In the genomic region with DNA sequence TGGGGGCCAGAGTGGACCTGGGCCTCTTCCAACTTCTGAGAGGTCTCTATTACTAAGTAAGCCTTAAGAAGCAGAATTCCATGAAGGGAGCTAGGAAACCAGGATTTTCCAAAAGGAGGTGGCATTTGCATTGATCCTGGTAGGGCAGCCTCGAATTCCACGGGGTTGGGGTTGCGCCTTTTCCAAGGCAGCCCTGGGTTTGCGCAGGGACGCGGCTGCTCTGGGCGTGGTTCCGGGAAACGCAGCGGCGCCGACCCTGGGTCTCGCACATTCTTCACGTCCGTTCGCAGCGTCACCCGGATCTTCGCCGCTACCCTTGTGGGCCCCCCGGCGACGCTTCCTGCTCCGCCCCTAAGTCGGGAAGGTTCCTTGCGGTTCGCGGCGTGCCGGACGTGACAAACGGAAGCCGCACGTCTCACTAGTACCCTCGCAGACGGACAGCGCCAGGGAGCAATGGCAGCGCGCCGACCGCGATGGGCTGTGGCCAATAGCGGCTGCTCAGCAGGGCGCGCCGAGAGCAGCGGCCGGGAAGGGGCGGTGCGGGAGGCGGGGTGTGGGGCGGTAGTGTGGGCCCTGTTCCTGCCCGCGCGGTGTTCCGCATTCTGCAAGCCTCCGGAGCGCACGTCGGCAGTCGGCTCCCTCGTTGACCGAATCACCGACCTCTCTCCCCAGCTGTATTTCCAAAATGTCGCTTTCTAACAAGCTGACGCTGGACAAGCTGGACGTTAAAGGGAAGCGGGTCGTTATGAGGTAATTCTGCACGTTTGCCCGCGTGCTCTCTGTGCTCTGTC, we compare ENCODE assay signal across 1 cellular context.
A peak's percentile ranks its signal among the peaks of the same experiment; 100 is the strongest.
TF ChIP-seq lines count a peak whose summit lies in the region.

A gene (plus strand): TSS at position 593 of the 791 bp plus-strand sequence. CDS start 93 bp downstream, at position 686.

TF ChIP-seq in K562, 482 proteins besides CTCF, POLR2A, EP300 and RAD21 (continued from another document and continues in another):
- TF ChIP-seq MXI1 (IDR thresholded peaks at IDR 0.05; ENCODE audit: low read depth, low read length) (no peak), FOXJ2 (tag; IDR thresholded peaks at IDR 0.05) (no peak), THRAP3 (IDR thresholded peaks at IDR 0.05; ENCODE audit: borderline replicate concordance) (no peak), NR1H2 (CRISPR knock-in tag; IDR thresholded peaks at IDR 0.05) (no peak), SOX6 (IDR thresholded peaks at IDR 0.05) (0 out of 2 replicates have a peak, but pooled peaks have one; percentile 50), HMGN3 (IDR thresholded peaks at IDR 0.05; ENCODE audit: borderline replicate concordance, extremely low read depth, insufficient read length, low read depth, low read length) (peak; percentile 90), CCAR2 (IDR thresholded peaks at IDR 0.05; ENCODE audit: low read depth, low read length) (no peak), SIRT6 (IDR thresholded peaks at IDR 0.05; ENCODE audit: low read depth, low read length) (no peak), ZNF347 (CRISPR knock-in tag; IDR thresholded peaks at IDR 0.05; ENCODE audit: low read depth) (no peak), CBFA2T2 (conservative IDR thresholded peaks at IDR 0.05) (no peak), ARHGAP35 (IDR thresholded peaks at IDR 0.05; ENCODE audit: partially characterized antibody) (no peak), SNRNP70 (optimal IDR thresholded peaks at IDR 0.05; ENCODE audit: low read depth, low read length) (no peak), ZFPM2 (CRISPR knock-in tag; IDR thresholded peaks at IDR 0.05) (no peak), ZNF445 (CRISPR knock-in tag; IDR thresholded peaks at IDR 0.05; ENCODE audit: low read depth) (no peak), MEF2D (tag; conservative IDR thresholded peaks at IDR 0.05; ENCODE audit: low read depth) (no peak; the same call in 1 of the 2 replicates), ZNF253 (CRISPR knock-in tag; conservative IDR thresholded peaks at IDR 0.05) (no peak), STAT5A (IDR thresholded peaks at IDR 0.05; ENCODE audit: borderline replicate concordance, low read length) (no peak), MAFK (IDR thresholded peaks at IDR 0.05; ENCODE audit: low read length) (no peak), GTF2E2 (tag; IDR thresholded peaks at IDR 0.05) (no peak), ZNF12 (CRISPR knock-in tag; IDR thresholded peaks at IDR 0.05) (no peak), ZNF561 (CRISPR knock-in tag; conservative IDR thresholded peaks at IDR 0.05) (no peak), ZSCAN32 (CRISPR knock-in tag; IDR thresholded peaks at IDR 0.05) (no peak), RFX1 (IDR thresholded peaks at IDR 0.05) (no peak), ARNT (IDR thresholded peaks at IDR 0.05) (no peak), NONO (IDR thresholded peaks at IDR 0.05; ENCODE audit: low read depth in 2 of 2, low read length in 1 of 2) (no peak), NELFE (IDR thresholded peaks at IDR 0.05; ENCODE audit: insufficient read depth, insufficient read length) (no peak), SMARCE1 (IDR thresholded peaks at IDR 0.05) (no peak), CREBBP (IDR thresholded peaks at IDR 0.05; ENCODE audit: low read depth, low read length) (no peak), TAL1 (IDR thresholded peaks at IDR 0.05) (no peak), SP2 (IDR thresholded peaks at IDR 0.05; ENCODE audit: extremely low read depth, low read depth, low read length, poor library complexity, severe bottlenecking) (peak; percentile 76), NFIX (CRISPR knock-in tag; IDR thresholded peaks at IDR 0.05; ENCODE audit: low read depth) (no peak), FUS (optimal IDR thresholded peaks at IDR 0.05; ENCODE audit: low read depth, low read length) (no peak), FOXP1 (CRISPR knock-in tag; IDR thresholded peaks at IDR 0.05) (0 out of 2 replicates have a peak, but pooled peaks have one; percentile 45)
- TF ChIP-seq, protein P1, sequence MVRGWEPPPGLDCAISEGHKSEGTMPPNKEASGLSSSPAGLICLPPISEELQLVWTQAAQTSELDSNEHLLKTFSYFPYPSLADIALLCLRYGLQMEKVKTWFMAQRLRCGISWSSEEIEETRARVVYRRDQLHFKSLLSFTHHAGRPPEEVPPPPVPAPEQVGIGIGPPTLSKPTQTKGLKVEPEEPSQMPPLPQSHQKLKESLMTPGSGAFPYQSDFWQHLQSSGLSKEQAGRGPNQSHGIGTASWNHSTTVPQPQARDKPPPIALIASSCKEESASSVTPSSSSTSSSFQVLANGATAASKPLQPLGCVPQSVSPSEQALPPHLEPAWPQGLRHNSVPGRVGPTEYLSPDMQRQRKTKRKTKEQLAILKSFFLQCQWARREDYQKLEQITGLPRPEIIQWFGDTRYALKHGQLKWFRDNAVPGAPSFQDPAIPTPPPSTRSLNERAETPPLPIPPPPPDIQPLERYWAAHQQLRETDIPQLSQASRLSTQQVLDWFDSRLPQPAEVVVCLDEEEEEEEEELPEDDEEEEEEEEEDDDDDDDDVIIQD (CRISPR knock-in tag; IDR thresholded peaks at IDR 0.05): no peak
- TF ChIP-seq, protein P2, sequence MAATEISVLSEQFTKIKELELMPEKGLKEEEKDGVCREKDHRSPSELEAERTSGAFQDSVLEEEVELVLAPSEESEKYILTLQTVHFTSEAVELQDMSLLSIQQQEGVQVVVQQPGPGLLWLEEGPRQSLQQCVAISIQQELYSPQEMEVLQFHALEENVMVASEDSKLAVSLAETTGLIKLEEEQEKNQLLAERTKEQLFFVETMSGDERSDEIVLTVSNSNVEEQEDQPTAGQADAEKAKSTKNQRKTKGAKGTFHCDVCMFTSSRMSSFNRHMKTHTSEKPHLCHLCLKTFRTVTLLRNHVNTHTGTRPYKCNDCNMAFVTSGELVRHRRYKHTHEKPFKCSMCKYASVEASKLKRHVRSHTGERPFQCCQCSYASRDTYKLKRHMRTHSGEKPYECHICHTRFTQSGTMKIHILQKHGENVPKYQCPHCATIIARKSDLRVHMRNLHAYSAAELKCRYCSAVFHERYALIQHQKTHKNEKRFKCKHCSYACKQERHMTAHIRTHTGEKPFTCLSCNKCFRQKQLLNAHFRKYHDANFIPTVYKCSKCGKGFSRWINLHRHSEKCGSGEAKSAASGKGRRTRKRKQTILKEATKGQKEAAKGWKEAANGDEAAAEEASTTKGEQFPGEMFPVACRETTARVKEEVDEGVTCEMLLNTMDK (IDR thresholded peaks at IDR 0.05; ENCODE audit: borderline replicate concordance, insufficient read depth, low read depth, low read length, poor library complexity, severe bottlenecking): no peak
- TF ChIP-seq, protein P3, sequence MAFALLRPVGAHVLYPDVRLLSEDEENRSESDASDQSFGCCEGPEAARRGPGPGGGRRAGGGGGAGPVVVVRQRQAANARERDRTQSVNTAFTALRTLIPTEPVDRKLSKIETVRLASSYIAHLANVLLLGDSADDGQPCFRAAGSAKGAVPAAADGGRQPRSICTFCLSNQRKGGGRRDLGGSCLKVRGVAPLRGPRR (CRISPR knock-in tag; IDR thresholded peaks at IDR 0.05): no peak
- TF ChIP-seq, protein P4, sequence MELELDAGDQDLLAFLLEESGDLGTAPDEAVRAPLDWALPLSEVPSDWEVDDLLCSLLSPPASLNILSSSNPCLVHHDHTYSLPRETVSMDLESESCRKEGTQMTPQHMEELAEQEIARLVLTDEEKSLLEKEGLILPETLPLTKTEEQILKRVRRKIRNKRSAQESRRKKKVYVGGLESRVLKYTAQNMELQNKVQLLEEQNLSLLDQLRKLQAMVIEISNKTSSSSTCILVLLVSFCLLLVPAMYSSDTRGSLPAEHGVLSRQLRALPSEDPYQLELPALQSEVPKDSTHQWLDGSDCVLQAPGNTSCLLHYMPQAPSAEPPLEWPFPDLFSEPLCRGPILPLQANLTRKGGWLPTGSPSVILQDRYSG (tag; conservative IDR thresholded peaks at IDR 0.05; ENCODE audit: low read depth): no peak
- TF ChIP-seq, protein P5, sequence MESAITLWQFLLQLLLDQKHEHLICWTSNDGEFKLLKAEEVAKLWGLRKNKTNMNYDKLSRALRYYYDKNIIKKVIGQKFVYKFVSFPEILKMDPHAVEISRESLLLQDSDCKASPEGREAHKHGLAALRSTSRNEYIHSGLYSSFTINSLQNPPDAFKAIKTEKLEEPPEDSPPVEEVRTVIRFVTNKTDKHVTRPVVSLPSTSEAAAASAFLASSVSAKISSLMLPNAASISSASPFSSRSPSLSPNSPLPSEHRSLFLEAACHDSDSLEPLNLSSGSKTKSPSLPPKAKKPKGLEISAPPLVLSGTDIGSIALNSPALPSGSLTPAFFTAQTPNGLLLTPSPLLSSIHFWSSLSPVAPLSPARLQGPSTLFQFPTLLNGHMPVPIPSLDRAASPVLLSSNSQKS (CRISPR knock-in tag; IDR thresholded peaks at IDR 0.05): no peak
- TF ChIP-seq, protein P6, sequence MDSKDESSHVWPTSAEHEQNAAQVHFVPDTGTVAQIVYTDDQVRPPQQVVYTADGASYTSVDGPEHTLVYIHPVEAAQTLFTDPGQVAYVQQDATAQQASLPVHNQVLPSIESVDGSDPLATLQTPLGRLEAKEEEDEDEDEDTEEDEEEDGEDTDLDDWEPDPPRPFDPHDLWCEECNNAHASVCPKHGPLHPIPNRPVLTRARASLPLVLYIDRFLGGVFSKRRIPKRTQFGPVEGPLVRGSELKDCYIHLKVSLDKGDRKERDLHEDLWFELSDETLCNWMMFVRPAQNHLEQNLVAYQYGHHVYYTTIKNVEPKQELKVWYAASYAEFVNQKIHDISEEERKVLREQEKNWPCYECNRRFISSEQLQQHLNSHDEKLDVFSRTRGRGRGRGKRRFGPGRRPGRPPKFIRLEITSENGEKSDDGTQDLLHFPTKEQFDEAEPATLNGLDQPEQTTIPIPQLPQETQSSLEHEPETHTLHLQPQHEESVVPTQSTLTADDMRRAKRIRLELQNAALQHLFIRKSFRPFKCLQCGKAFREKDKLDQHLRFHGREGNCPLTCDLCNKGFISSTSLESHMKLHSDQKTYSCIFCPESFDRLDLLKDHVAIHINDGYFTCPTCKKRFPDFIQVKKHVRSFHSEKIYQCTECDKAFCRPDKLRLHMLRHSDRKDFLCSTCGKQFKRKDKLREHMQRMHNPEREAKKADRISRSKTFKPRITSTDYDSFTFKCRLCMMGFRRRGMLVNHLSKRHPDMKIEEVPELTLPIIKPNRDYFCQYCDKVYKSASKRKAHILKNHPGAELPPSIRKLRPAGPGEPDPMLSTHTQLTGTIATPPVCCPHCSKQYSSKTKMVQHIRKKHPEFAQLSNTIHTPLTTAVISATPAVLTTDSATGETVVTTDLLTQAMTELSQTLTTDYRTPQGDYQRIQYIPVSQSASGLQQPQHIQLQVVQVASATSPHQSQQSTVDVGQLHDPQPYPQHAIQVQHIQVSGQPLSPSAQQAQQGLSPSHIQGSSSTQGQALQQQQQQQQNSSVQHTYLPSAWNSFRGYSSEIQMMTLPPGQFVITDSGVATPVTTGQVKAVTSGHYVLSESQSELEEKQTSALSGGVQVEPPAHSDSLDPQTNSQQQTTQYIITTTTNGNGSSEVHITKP (IDR thresholded peaks at IDR 0.05; ENCODE audit: partially characterized antibody): peak; percentile 36
- TF ChIP-seq, protein P7, sequence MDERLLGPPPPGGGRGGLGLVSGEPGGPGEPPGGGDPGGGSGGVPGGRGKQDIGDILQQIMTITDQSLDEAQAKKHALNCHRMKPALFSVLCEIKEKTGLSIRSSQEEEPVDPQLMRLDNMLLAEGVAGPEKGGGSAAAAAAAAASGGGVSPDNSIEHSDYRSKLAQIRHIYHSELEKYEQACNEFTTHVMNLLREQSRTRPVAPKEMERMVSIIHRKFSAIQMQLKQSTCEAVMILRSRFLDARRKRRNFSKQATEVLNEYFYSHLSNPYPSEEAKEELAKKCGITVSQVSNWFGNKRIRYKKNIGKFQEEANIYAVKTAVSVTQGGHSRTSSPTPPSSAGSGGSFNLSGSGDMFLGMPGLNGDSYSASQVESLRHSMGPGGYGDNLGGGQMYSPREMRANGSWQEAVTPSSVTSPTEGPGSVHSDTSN (CRISPR knock-in tag; IDR thresholded peaks at IDR 0.05; ENCODE audit: low read depth): peak; percentile 89
- TF ChIP-seq, protein P7 (tag; conservative IDR thresholded peaks at IDR 0.05; ENCODE audit: low read depth): peak; percentile 92
- TF ChIP-seq, protein P8, sequence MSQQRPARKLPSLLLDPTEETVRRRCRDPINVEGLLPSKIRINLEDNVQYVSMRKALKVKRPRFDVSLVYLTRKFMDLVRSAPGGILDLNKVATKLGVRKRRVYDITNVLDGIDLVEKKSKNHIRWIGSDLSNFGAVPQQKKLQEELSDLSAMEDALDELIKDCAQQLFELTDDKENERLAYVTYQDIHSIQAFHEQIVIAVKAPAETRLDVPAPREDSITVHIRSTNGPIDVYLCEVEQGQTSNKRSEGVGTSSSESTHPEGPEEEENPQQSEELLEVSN (IDR thresholded peaks at IDR 0.05; ENCODE audit: borderline replicate concordance in 1 of 2, extremely low read depth in 1 of 2, insufficient read depth in 1 of 2, insufficient read length in 1 of 2, low read depth in 1 of 2, low read length in 1 of 2, poor library complexity in 1 of 2, severe bottlenecking in 1 of 2): peak in 1 of 2 experiments; percentile 79
- TF ChIP-seq, protein P9, sequence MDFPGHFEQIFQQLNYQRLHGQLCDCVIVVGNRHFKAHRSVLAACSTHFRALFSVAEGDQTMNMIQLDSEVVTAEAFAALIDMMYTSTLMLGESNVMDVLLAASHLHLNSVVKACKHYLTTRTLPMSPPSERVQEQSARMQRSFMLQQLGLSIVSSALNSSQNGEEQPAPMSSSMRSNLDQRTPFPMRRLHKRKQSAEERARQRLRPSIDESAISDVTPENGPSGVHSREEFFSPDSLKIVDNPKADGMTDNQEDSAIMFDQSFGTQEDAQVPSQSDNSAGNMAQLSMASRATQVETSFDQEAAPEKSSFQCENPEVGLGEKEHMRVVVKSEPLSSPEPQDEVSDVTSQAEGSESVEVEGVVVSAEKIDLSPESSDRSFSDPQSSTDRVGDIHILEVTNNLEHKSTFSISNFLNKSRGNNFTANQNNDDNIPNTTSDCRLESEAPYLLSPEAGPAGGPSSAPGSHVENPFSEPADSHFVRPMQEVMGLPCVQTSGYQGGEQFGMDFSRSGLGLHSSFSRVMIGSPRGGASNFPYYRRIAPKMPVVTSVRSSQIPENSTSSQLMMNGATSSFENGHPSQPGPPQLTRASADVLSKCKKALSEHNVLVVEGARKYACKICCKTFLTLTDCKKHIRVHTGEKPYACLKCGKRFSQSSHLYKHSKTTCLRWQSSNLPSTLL (IDR thresholded peaks at IDR 0.05): no peak
